1 cellular context compared by ENCODE assay signal in the genomic region with DNA sequence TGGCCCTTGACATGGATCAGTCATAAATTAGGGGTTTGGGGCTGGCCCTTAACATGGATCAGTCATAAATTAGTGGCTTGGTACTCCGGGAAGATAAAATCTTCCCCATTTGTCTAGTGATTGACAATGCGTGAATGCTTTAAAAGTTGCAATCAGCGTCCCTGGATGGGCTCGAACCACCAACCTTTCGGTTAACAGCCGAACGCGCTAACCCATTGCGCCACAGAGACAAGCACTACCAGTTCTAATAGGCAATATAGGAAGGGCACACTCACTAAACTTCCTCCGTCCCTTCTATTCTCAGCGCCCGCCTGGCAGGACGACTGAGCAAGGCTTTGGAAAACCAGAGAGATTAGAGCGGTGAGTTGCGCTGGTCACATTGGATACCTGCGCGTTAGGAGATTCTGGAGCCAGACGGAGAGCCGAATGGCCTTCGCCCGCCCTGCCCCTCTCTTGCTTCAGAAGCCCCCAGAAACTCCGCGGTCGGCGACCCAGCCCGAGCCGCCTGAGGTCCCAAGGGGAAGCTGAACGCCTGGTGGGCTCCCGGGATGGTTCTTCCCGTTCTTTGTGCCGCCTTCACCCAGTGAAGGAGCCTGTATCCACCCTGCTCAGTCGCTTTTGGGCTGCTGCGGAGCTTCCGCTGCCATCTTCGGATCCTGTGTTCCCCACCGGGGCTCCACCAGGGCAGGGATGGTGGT.
TF ChIP-seq lines count a peak whose summit lies in the region.

No MANE protein-coding gene starts in this region.

TF ChIP-seq in GM23338, 12 proteins besides CTCF, POLR2A, EP300 and RAD21 (continued from another document):
- TF ChIP-seq, protein P1, sequence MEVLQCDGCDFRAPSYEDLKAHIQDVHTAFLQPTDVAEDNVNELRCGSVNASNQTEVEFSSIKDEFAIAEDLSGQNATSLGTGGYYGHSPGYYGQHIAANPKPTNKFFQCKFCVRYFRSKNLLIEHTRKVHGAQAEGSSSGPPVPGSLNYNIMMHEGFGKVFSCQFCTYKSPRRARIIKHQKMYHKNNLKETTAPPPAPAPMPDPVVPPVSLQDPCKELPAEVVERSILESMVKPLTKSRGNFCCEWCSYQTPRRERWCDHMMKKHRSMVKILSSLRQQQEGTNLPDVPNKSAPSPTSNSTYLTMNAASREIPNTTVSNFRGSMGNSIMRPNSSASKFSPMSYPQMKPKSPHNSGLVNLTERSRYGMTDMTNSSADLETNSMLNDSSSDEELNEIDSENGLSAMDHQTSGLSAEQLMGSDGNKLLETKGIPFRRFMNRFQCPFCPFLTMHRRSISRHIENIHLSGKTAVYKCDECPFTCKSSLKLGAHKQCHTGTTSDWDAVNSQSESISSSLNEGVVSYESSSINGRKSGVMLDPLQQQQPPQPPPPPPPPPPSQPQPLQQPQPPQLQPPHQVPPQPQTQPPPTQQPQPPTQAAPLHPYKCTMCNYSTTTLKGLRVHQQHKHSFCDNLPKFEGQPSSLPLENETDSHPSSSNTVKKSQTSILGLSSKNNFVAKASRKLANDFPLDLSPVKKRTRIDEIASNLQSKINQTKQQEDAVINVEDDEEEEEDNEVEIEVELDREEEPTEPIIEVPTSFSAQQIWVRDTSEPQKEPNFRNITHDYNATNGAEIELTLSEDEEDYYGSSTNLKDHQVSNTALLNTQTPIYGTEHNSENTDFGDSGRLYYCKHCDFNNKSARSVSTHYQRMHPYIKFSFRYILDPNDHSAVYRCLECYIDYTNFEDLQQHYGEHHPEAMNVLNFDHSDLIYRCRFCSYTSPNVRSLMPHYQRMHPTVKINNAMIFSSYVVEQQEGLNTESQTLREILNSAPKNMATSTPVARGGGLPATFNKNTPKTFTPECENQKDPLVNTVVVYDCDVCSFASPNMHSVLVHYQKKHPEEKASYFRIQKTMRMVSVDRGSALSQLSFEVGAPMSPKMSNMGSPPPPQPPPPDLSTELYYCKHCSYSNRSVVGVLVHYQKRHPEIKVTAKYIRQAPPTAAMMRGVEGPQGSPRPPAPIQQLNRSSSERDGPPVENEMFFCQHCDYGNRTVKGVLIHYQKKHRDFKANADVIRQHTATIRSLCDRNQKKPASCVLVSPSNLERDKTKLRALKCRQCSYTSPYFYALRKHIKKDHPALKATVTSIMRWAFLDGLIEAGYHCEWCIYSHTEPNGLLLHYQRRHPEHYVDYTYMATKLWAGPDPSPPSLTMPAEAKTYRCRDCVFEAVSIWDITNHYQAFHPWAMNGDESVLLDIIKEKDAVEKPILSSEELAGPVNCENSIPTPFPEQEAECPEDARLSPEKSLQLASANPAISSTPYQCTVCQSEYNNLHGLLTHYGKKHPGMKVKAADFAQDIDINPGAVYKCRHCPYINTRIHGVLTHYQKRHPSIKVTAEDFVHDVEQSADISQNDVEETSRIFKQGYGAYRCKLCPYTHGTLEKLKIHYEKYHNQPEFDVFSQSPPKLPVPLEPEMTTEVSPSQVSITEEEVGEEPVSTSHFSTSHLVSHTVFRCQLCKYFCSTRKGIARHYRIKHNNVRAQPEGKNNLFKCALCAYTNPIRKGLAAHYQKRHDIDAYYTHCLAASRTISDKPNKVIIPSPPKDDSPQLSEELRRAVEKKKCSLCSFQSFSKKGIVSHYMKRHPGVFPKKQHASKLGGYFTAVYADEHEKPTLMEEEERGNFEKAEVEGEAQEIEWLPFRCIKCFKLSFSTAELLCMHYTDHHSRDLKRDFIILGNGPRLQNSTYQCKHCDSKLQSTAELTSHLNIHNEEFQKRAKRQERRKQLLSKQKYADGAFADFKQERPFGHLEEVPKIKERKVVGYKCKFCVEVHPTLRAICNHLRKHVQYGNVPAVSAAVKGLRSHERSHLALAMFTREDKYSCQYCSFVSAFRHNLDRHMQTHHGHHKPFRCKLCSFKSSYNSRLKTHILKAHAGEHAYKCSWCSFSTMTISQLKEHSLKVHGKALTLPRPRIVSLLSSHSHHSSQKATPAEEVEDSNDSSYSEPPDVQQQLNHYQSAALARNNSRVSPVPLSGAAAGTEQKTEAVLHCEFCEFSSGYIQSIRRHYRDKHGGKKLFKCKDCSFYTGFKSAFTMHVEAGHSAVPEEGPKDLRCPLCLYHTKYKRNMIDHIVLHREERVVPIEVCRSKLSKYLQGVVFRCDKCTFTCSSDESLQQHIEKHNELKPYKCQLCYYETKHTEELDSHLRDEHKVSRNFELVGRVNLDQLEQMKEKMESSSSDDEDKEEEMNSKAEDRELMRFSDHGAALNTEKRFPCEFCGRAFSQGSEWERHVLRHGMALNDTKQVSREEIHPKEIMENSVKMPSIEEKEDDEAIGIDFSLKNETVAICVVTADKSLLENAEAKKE (CRISPR knock-in tag; IDR thresholded peaks at IDR 0.05), result no peak
- TF ChIP-seq NANOG (IDR thresholded peaks at IDR 0.05; ENCODE audit: borderline replicate concordance) (no peak), ZNF331 (CRISPR knock-in tag; IDR thresholded peaks at IDR 0.05; ENCODE audit: low read depth) (no peak), REST (IDR thresholded peaks at IDR 0.05; ENCODE audit: unreplicated experiment) (no peak), JUNB (IDR thresholded peaks at IDR 0.05; ENCODE audit: unreplicated experiment) (no peak), EZH2 (IDR thresholded peaks at IDR 0.05; ENCODE audit: low read depth, unreplicated experiment) (no peak), STAT1 (IDR thresholded peaks at IDR 0.05; ENCODE audit: unreplicated experiment) (no peak), CREB1 (CRISPR knock-in tag; IDR thresholded peaks at IDR 0.05; ENCODE audit: low read depth) (no peak), ZNF114 (CRISPR knock-in tag; IDR thresholded peaks at IDR 0.05) (no peak), EZH2phosphoT487 (IDR thresholded peaks at IDR 0.05; ENCODE audit: unreplicated experiment) (no peak)
- TF ChIP-seq, protein P2, sequence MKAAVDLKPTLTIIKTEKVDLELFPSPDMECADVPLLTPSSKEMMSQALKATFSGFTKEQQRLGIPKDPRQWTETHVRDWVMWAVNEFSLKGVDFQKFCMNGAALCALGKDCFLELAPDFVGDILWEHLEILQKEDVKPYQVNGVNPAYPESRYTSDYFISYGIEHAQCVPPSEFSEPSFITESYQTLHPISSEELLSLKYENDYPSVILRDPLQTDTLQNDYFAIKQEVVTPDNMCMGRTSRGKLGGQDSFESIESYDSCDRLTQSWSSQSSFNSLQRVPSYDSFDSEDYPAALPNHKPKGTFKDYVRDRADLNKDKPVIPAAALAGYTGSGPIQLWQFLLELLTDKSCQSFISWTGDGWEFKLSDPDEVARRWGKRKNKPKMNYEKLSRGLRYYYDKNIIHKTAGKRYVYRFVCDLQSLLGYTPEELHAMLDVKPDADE (IDR thresholded peaks at IDR 0.05), result no peak
